In the genomic region with DNA sequence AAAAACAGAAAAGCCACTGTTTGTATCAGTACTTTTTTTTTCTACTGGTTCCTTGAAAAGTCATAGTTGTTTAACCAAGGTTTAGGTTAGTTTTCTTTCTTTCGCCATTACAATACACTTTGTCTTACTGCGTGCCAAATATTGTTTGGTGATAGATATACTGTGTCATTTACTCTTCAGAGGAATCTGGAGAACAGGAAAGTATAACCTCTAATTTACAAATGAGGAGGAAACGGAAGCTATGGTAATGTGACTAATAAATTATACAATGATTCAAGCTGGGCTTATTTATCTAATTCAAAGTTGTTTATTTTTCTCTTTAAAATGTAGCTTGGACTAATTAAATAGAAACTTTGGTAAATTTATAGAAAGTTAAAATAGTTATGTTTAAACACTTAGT, we compare ENCODE assay signal across 26 cellular contexts.
"Had no signal": no experiment of that assay in that cellular context is flagged by ENCODE, and none has a peak within 500 bp of the region (broad histone marks: within the 10 kb centered on the region; RNA-seq: fewer than 3 reads in every experiment).

No MANE protein-coding gene starts in this region.

- H3K27ac Mint-ChIP-seq: activated CD4-positive, alpha-beta T cell treated with anti-CD3 and anti-CD28 coated beads, Interleukin-2, amount 10 ng/mL, durations not matched to agents 7 days and 5 days; activated CD8-positive, alpha-beta T cell treated with anti-CD3 and anti-CD28 coated beads for 36 hours; activated T-helper 1 cell treated with anti-CD3 and anti-CD28 coated beads, Interleukin-12 subunit alpha, Interleukin-12 subunit beta, Interleukin-2, Interleukin-4 antibody, amounts not matched to agents 30 ng/mL and 10 ng/mL and 1 ng/mL, durations not matched to agents 14 hours and 24 hours and 36 hours; effector memory CD8-positive, alpha-beta T cell; natural killer cell had no signal

- H3K4me3 ChIP-seq: colonic mucosa, dorsolateral prefrontal cortex, heart right ventricle, lung, prostate gland, spleen, testis, upper lobe of left lung had no signal

- H3K4me1 ChIP-seq: colonic mucosa, heart right ventricle, prostate gland, spleen, testis, upper lobe of left lung had no signal

- H3K4me3 Mint-ChIP-seq: activated CD4-positive, alpha-beta T cell treated with anti-CD3 and anti-CD28 coated beads, Interleukin-2, amount 10 ng/mL, durations not matched to agents 7 days and 5 days; activated CD8-positive, alpha-beta T cell treated with anti-CD3 and anti-CD28 coated beads for 36 hours; activated T-helper 1 cell treated with anti-CD3 and anti-CD28 coated beads, Interleukin-12 subunit alpha, Interleukin-12 subunit beta, Interleukin-2, Interleukin-4 antibody, amounts not matched to agents 30 ng/mL and 10 ng/mL and 1 ng/mL, durations not matched to agents 14 hours and 24 hours and 36 hours; effector memory CD8-positive, alpha-beta T cell; natural killer cell had no signal

- H3K36me3 ChIP-seq: colonic mucosa, heart right ventricle, prostate gland, spleen, upper lobe of left lung, WERI-Rb-1 had no signal

- H3K36me3 Mint-ChIP-seq: natural killer cell had no signal

- FAIRE-seq: TTC549 had no signal

- H3K4me1 Mint-ChIP-seq: activated CD4-positive, alpha-beta T cell treated with anti-CD3 and anti-CD28 coated beads, Interleukin-2, amount 10 ng/mL, durations not matched to agents 7 days and 5 days; natural killer cell had no signal

- H3K27me3 ChIP-seq: colonic mucosa, dorsolateral prefrontal cortex, heart right ventricle, spleen, testis, upper lobe of left lung had no signal

- ATAC-seq: activated CD8-positive, alpha-beta T cell treated with anti-CD3 and anti-CD28 coated beads for 36 hours; effector memory CD8-positive, alpha-beta T cell; heart right ventricle; left lobe of liver; natural killer cell had no signal

- H3K27ac ChIP-seq: colonic mucosa, dorsolateral prefrontal cortex, epithelial cell of prostate, heart right ventricle, prostate gland, spleen, testis, upper lobe of left lung, WERI-Rb-1 had no signal

- H3K27me3 Mint-ChIP-seq: activated CD4-positive, alpha-beta T cell treated with anti-CD3 and anti-CD28 coated beads, Interleukin-2, amount 10 ng/mL, durations not matched to agents 7 days and 5 days; activated CD8-positive, alpha-beta T cell treated with anti-CD3 and anti-CD28 coated beads for 36 hours; effector memory CD8-positive, alpha-beta T cell had no signal

- DNase-seq: activated CD4-positive, alpha-beta T cell treated with anti-CD3 and anti-CD28 coated beads, Interleukin-2, amount 10 ng/mL, durations not matched to agents 7 days and 5 days; activated CD4-positive, CD25-positive, alpha-beta regulatory T cell treated with anti-CD3 and anti-CD28 coated beads, Interleukin-2, amount 50 U/mL, for 72 hours; activated CD8-positive, alpha-beta T cell treated with anti-CD3 and anti-CD28 coated beads for 36 hours; activated gamma-delta T cell; activated naive CD4-positive, alpha-beta T cell treated with anti-CD3 and anti-CD28 coated beads, Interleukin-2, amount 50 U/mL, for 16 hours; aorta; colonic mucosa; dorsolateral prefrontal cortex; effector memory CD8-positive, alpha-beta T cell; heart right ventricle; kidney; midbrain; natural killer cell; spleen; stimulated activated CD4-positive, alpha-beta T cell treated with anti-CD3 and anti-CD28 coated beads, Interleukin-4, amount 100 ng/mL, for 1 hour; stimulated activated naive CD4-positive, alpha-beta T cell; T-helper 1 cell; testis; upper lobe of left lung; WERI-Rb-1 had no signal

- H3K9me3 ChIP-seq: colonic mucosa, prostate gland, testis, upper lobe of left lung had no signal
